Comparison of ENCODE assay signal across 23 cellular contexts in the genomic region with DNA sequence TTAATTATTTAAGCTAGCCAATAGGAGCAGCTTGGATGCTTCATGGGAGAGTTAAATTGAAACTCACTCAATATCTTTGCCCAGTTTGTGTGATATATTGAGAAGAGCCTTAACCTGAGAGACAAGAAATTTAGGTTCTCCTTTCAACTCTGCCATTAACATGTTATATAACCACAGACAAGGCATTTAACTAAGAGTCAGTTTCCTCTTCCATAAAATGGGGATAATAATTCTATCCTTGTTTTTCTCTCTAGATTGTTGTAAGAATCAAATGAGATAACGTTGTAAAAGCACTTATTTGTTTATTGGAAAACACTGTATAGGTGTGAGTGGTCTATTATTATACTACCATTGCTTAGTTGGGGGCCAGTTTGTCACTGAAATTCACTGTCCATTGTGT. TPM values are rescaled to one million over a fixed set of nuclear protein-coding genes. Genes with fewer than 3 reads are reported as not detected.
DNase-seq lines count a peak whose midpoint lies in the region; ATAC-seq and TF ChIP-seq lines count a peak whose summit lies in the region.
"Had no signal": no experiment of that assay in that cellular context is flagged by ENCODE, and none has a peak within 500 bp of the region (broad histone marks: within the 10 kb centered on the region; RNA-seq: fewer than 3 reads in every experiment).

No MANE protein-coding gene starts in this region.

- peak overlapping the region; percentile 37 for H3K27ac ChIP-seq in psoas muscle
- no peak overlapping the region for H3K27ac ChIP-seq in vagina
- H3K27ac ChIP-seq: A549; BLaER1 treated with 17β-estradiol and CSF1 and Interleukin-3, amounts not matched to agents 10 nM and 100 nM had no signal

- no peak for ATAC-seq in activated T-cell treated with anti-CD3 and anti-CD28 coated beads, Interleukin-2, amount 50 U/mL, for 72 hours (replicated peaks in 1 of 2)
- ATAC-seq in activated T-helper 17 cell treated with anti-CD3 and anti-CD28 coated beads, Interleukin-2, amount 50 U/mL, for 72 hours (replicated peaks), result no peak
- no peak for ATAC-seq in psoas muscle
- ATAC-seq: A549 had no signal

- peaks cover 26% of the 10 kb centered on the region for H3K4me1 Mint-ChIP-seq in activated T-cell treated with anti-CD3 and anti-CD28 coated beads, Interleukin-2, amount 50 U/mL, for 72 hours (ENCODE audit: low read depth)
- H3K4me1 Mint-ChIP-seq in activated T-cell treated with anti-CD3 and anti-CD28 coated beads, Interleukin-2, amount 50 U/mL, for 24 hours (ENCODE audit: low read depth), result peaks cover 16% of the 10 kb centered on the region
- H3K4me1 Mint-ChIP-seq in activated T-helper 17 cell treated with anti-CD3 and anti-CD28 coated beads, Interleukin-2, amount 50 U/mL, for 72 hours, result peaks cover 13% of the 10 kb centered on the region
- H3K4me1 Mint-ChIP-seq: CD8-positive, alpha-beta memory T cell had no signal

- intact Hi-C loops in psoas muscle (cut with DNase I) (no loop called here), vagina (cut with DNase I) (no loop called here)

- no peak overlapping the region for H3K4me3 Mint-ChIP-seq in activated T-cell treated with anti-CD3 and anti-CD28 coated beads, Interleukin-2, amount 50 U/mL, for 72 hours
- H3K4me3 Mint-ChIP-seq in activated T-cell treated with anti-CD3 and anti-CD28 coated beads, Interleukin-2, amount 50 U/mL, for 24 hours, result no peak overlapping the region
- H3K4me3 Mint-ChIP-seq in activated T-helper 17 cell treated with anti-CD3 and anti-CD28 coated beads, Interleukin-2, amount 50 U/mL, for 72 hours, result no peak overlapping the region
- H3K4me3 Mint-ChIP-seq: CD14-positive monocyte; CD4-positive, alpha-beta T cell; CD8-positive, alpha-beta memory T cell; HFFc6 had no signal

- no peaks in the 10 kb centered on the region for H3K27me3 Mint-ChIP-seq in activated T-cell treated with anti-CD3 and anti-CD28 coated beads, Interleukin-2, amount 50 U/mL, for 72 hours (ENCODE audit: low read depth)
- H3K27me3 Mint-ChIP-seq in activated T-cell treated with anti-CD3 and anti-CD28 coated beads, Interleukin-2, amount 50 U/mL, for 24 hours, result no peaks in the 10 kb centered on the region
- no peaks in the 10 kb centered on the region for H3K27me3 Mint-ChIP-seq in activated T-helper 17 cell treated with anti-CD3 and anti-CD28 coated beads, Interleukin-2, amount 50 U/mL, for 72 hours
- H3K27me3 Mint-ChIP-seq: CD4-positive, alpha-beta T cell; CD8-positive, alpha-beta memory T cell had no signal

- H3K4me1 ChIP-seq in psoas muscle, result peaks cover 44% of the 10 kb centered on the region
- H3K4me1 ChIP-seq in vagina, result peaks cover 9% of the 10 kb centered on the region
- H3K4me1 ChIP-seq: BE2C had no signal

- peaks cover 0 to 54% of the 10 kb centered on the region in 2 donors for H3K36me3 ChIP-seq in psoas muscle (ENCODE audit: insufficient read depth in 1 of 2, low read depth in 1 of 2)
- peaks cover 0 to 28% of the 10 kb centered on the region in 2 donors for H3K36me3 ChIP-seq in vagina
- H3K36me3 ChIP-seq: BE2C had no signal

- H3K36me3 Mint-ChIP-seq in activated T-cell treated with anti-CD3 and anti-CD28 coated beads, Interleukin-2, amount 50 U/mL, for 72 hours (ENCODE audit: insufficient read depth in 2 of 2), result peaks cover 8 to 10% of the 10 kb centered on the region in 2 donors
- H3K36me3 Mint-ChIP-seq in activated T-cell treated with anti-CD3 and anti-CD28 coated beads, Interleukin-2, amount 50 U/mL, for 24 hours (ENCODE audit: low read depth), result peaks cover 21% of the 10 kb centered on the region
- H3K36me3 Mint-ChIP-seq in activated T-helper 17 cell treated with anti-CD3 and anti-CD28 coated beads, Interleukin-2, amount 50 U/mL, for 72 hours (ENCODE audit: low read depth), result peaks cover 28% of the 10 kb centered on the region

- no peaks in the 10 kb centered on the region for H3K9me3 ChIP-seq in psoas muscle
- H3K9me3 ChIP-seq in vagina, result no peaks in the 10 kb centered on the region
- H3K9me3 ChIP-seq: A549; BE2C; BLaER1 treated with 17β-estradiol and CSF1 and Interleukin-3, amounts not matched to agents 10 nM and 100 nM; HAP-1 had no signal

- peaks cover 0 to 3% of the 10 kb centered on the region in 2 donors for H3K9me3 Mint-ChIP-seq in activated T-cell treated with anti-CD3 and anti-CD28 coated beads, Interleukin-2, amount 50 U/mL, for 72 hours
- H3K9me3 Mint-ChIP-seq in activated T-cell treated with anti-CD3 and anti-CD28 coated beads, Interleukin-2, amount 50 U/mL, for 24 hours, result no peaks in the 10 kb centered on the region
- no peaks in the 10 kb centered on the region for H3K9me3 Mint-ChIP-seq in activated T-helper 17 cell treated with anti-CD3 and anti-CD28 coated beads, Interleukin-2, amount 50 U/mL, for 72 hours
- H3K9me3 Mint-ChIP-seq: CD14-positive monocyte; CD4-positive, alpha-beta T cell; CD8-positive, alpha-beta memory T cell; HFFc6 had no signal

- no peak for TF ChIP-seq CTCF in psoas muscle (IDR thresholded peaks at IDR 0.05)
- no peak for TF ChIP-seq CTCF in GM10248 (IDR thresholded peaks at IDR 0.05; ENCODE audit: control extremely low read depth, extremely low read depth, low read depth, missing control alignments)
- no peak for TF ChIP-seq CTCF in vagina (IDR thresholded peaks at IDR 0.05)

- H3K27ac Mint-ChIP-seq in activated T-cell treated with anti-CD3 and anti-CD28 coated beads, Interleukin-2, amount 50 U/mL, for 72 hours, result peak overlapping the region; percentile 74
- no peak overlapping the region for H3K27ac Mint-ChIP-seq in activated T-cell treated with anti-CD3 and anti-CD28 coated beads, Interleukin-2, amount 50 U/mL, for 24 hours
- H3K27ac Mint-ChIP-seq in activated T-helper 17 cell treated with anti-CD3 and anti-CD28 coated beads, Interleukin-2, amount 50 U/mL, for 72 hours, result peak overlapping the region; percentile 7
- H3K27ac Mint-ChIP-seq: CD4-positive, alpha-beta T cell; HFFc6 had no signal

- 71 to 79% (median 76%) methylated on average over 1 of the region's 1 CpG for WGBS in psoas muscle, 3 donors

- POLR2A ChIA-PET in GM10248 (lab: Yijun Ruan, JAX), result no interaction called here

- H3K27me3 ChIP-seq in psoas muscle (ENCODE audit: insufficient read depth in 3 of 3, low read length in 2 of 3), result no peaks in the 10 kb centered on the region
- no peaks in the 10 kb centered on the region for H3K27me3 ChIP-seq in vagina
- H3K27me3 ChIP-seq: BE2C; BLaER1 treated with 17β-estradiol and CSF1 and Interleukin-3, amounts not matched to agents 10 nM and 100 nM had no signal

- TF ChIP-seq POLR2A in vagina (IDR thresholded peaks at IDR 0.05), result no peak

- no peak for DNase-seq in activated T-cell treated with anti-CD3 and anti-CD28 coated beads, Interleukin-2, amount 50 U/mL, for 72 hours
- DNase-seq in activated T-cell treated with anti-CD3 and anti-CD28 coated beads, Interleukin-2, amount 50 U/mL, for 24 hours, result no peak
- no peak for DNase-seq in psoas muscle
- no peak for DNase-seq in GM10248 (ENCODE audit: extremely low spot score)
- DNase-seq in vagina (ENCODE audit: extremely low spot score in 2 of 2), result no peak
- DNase-seq in NCI-H187 treated with DMSO at 0.1 percent for 48 hours (lab: John Stamatoyannopoulos, UW), result no peak
- DNase-seq: 8988T; ACHN; AML-193; BE2C; CD4-positive, alpha-beta T cell; CD8-positive, alpha-beta memory T cell; DMS 273 treated with DMSO at 0.1 percent for 48 hours; DMS79; EL; GDM1; GOT3; HFFc6 had no signal

- CTCF ChIA-PET in GM10248 (lab: Yijun Ruan, JAX), result interaction anchor here (1.1 to 2.8 kb wide), 2 partner anchors 10 to 11 kb away, joined by 3 to 15 read pairs; partner anchors contain the start of gene GGT7

- no peak overlapping the region for H3K4me3 ChIP-seq in psoas muscle
- H3K4me3 ChIP-seq in vagina, result no peak overlapping the region
- H3K4me3 ChIP-seq: A549; BLaER1 treated with 17β-estradiol and CSF1 and Interleukin-3, amounts not matched to agents 10 nM and 100 nM; HAP-1 had no signal

RNA-seq across cellular contexts. Expression of gene ACSS2, which starts 7.8 kb away (rescaled TPM):
- total RNA-seq in activated T-cell treated with anti-CD3 and anti-CD28 coated beads, Interleukin-2, amount 50 U/mL, for 72 hours, result 10 to 100 TPM; 61.1 to 78.2 TPM
- total RNA-seq in activated T-helper 17 cell treated with anti-CD3 and anti-CD28 coated beads, Interleukin-2, amount 50 U/mL, for 72 hours, result 10 to 100 TPM; 31.7 to 42.0 TPM
- 100 to 1,000 TPM; 106 to 161 (median 115) TPM for total RNA-seq in psoas muscle
- 10 to 100 TPM; 15.9 to 68.0 (median 56.7) TPM for polyA plus RNA-seq in psoas muscle
- total RNA-seq in vagina, result 56.2 TPM

RNA-seq across cellular contexts. Expression of gene GGT7, which starts 11.6 kb away (rescaled TPM):
- total RNA-seq in activated T-cell treated with anti-CD3 and anti-CD28 coated beads, Interleukin-2, amount 50 U/mL, for 72 hours, result 10 to 100 TPM; 20.8 to 23.1 TPM
- 10 to 100 TPM in 1 of 2 donors, 1 to 10 TPM in 1; 7.3 to 21.1 TPM for total RNA-seq in activated T-helper 17 cell treated with anti-CD3 and anti-CD28 coated beads, Interleukin-2, amount 50 U/mL, for 72 hours
- total RNA-seq in psoas muscle (10 to 100 TPM; 12.8 to 36.2 (median 29.0) TPM), vagina (18.9 TPM)
- polyA plus RNA-seq in psoas muscle, result 10 to 100 TPM in 2 of 3 donors, 1 to 10 TPM in 1; 4.8 to 32.4 (median 14.3) TPM

RNA-seq across cellular contexts. Expression of gene NCOA6, which starts 58.8 kb away (rescaled TPM):
- total RNA-seq in activated T-cell treated with anti-CD3 and anti-CD28 coated beads, Interleukin-2, amount 50 U/mL, for 72 hours, result 10 to 100 TPM; 28.9 to 34.9 TPM
- total RNA-seq in activated T-helper 17 cell treated with anti-CD3 and anti-CD28 coated beads, Interleukin-2, amount 50 U/mL, for 72 hours, result 10 to 100 TPM; 20.8 to 25.3 TPM
- total RNA-seq in psoas muscle, result 10 to 100 TPM; 11.0 to 15.7 (median 13.0) TPM
- 1 to 10 TPM; 5.6 to 7.2 (median 6.9) TPM for polyA plus RNA-seq in psoas muscle
- 19.2 TPM for total RNA-seq in vagina
